23 cellular contexts compared by ENCODE assay signal in genomic region chr1:111938536-111938935, GRCh38.
"Had no signal": no experiment of that assay in that cellular context is flagged by ENCODE, and none has a peak within 500 bp of the region (broad histone marks: within the 10 kb centered on the region; RNA-seq: fewer than 3 reads in every experiment).

No MANE protein-coding gene starts in this region.

- ATAC-seq: HepG2, Panc1, PC-3, SK-N-SH treated with all-trans-retinoic acid at 6 μM for 48 hours had no signal

- H3K9me3 ChIP-seq: SJCRH30 had no signal

- H3K27ac ChIP-seq: KMS-11, RWPE1, SJCRH30 had no signal

- H3K27me3 ChIP-seq: SJCRH30 had no signal

- H3K36me3 ChIP-seq: SJCRH30 had no signal

- H3K4me3 ChIP-seq: SJCRH30 had no signal

- DNase-seq: IMR-90; Kasumi-1; MM.1S; NCI-H1092 treated with DMSO at 0.1 percent for 48 hours; NCI-H1436; NCI-H1694 treated with DMSO at 0.1 percent for 48 hours; NCI-H1930; NCI-H2081; NCI-H2107; NCI-H2227 treated with DMSO at 0.1 percent for 48 hours; NCI-H510A; NCI-H524 treated with DMSO at 0.1 percent for 48 hours; NCI-H69; NCI-H774; NK-92 treated with Interleukin-12 subunit alpha and Interleukin-12 subunit beta, amount 100 ng/mL, for 24 hours; PC-3; SHP77 treated with DMSO at 0.1 percent for 48 hours; SJCRH30 had no signal

- H3K9ac ChIP-seq: KMS-11 had no signal

- H3K4me2 ChIP-seq: KMS-11 had no signal

- FAIRE-seq: HepG2 had no signal
